In the genomic region with DNA sequence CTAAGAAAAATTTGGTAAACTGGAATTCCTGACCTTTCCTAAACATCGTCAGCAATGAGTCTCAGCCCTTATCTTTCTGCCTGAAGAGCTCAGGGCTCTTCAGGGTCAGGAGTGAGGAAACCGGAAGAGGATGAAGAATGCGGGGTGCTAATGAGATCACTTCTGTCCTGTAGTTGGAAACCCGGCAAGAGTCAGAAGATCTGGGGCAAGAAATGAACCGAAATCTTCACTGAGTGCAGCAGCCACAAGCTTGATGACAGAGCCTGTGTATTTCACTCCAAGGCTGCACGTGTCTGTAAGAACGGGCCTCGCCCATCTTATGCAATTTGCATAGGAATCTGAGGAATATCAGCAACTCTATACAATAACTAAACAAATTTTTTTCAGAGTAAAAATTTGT, we compare ENCODE assay signal across 11 cellular contexts.
DNase-seq lines count a peak whose midpoint lies in the region; ATAC-seq and TF ChIP-seq lines count a peak whose summit lies in the region.
"Had no signal": no experiment of that assay in that cellular context is flagged by ENCODE, and none has a peak within 500 bp of the region (broad histone marks: within the 10 kb centered on the region; RNA-seq: fewer than 3 reads in every experiment).

No MANE protein-coding gene starts in this region.

- H3K4me3 Mint-ChIP-seq in dendritic cell treated with granulocyte-macrophage colony-stimulating factor and Interleukin-4, amounts not matched to agents 40 ng/mL and 50 ng/mL, for 4 days, result peak overlapping the region; percentile 21
- no peak overlapping the region for H3K4me3 Mint-ChIP-seq in activated CD8-positive, alpha-beta T cell treated with anti-CD3 and anti-CD28 coated beads, Interleukin-2, amount 10 ng/mL, durations not matched to agents 7 days and 5 days
- H3K4me3 Mint-ChIP-seq in naive thymus-derived CD8-positive, alpha-beta T cell, result no peak overlapping the region
- H3K4me3 Mint-ChIP-seq: activated T-cell treated with anti-CD3 and anti-CD28 coated beads, Interleukin-2, amount 50 U/mL, for 24 hours had no signal

- H3K9me3 ChIP-seq in lower lobe of right lung (no peaks in the 10 kb centered on the region), testis (no peaks in the 10 kb centered on the region)

- no peak for TF ChIP-seq POLR2A in testis (IDR thresholded peaks at IDR 0.05)

- CTCF ChIA-PET in activated CD8-positive, alpha-beta T cell treated with anti-CD3 and anti-CD28 coated beads, Interleukin-2, amount 10 ng/mL, durations not matched to agents 7 days and 5 days (lab: Charles Lee), result interaction anchor here (1.1 kb wide), 1 partner anchor 58 kb away, joined by 3 read pairs; no protein-coding TSS in a partner anchor

- H3K27ac Mint-ChIP-seq in dendritic cell treated with granulocyte-macrophage colony-stimulating factor and Interleukin-4, amounts not matched to agents 40 ng/mL and 50 ng/mL, for 4 days, result no peak overlapping the region
- no peak overlapping the region for H3K27ac Mint-ChIP-seq in activated CD8-positive, alpha-beta T cell treated with anti-CD3 and anti-CD28 coated beads, Interleukin-2, amount 10 ng/mL, durations not matched to agents 7 days and 5 days
- no peak overlapping the region for H3K27ac Mint-ChIP-seq in naive thymus-derived CD8-positive, alpha-beta T cell
- H3K27ac Mint-ChIP-seq: activated T-cell treated with anti-CD3 and anti-CD28 coated beads, Interleukin-2, amount 50 U/mL, for 24 hours had no signal

- H3K4me1 ChIP-seq in lower lobe of right lung, result peaks cover 20% of the 10 kb centered on the region
- peaks cover 56% of the 10 kb centered on the region for H3K4me1 ChIP-seq in testis

- peak overlapping the region; percentile 85 for H3K27ac ChIP-seq in lower lobe of right lung
- H3K27ac ChIP-seq in testis, result peak overlapping the region; percentile 39 to 66
- H3K27ac ChIP-seq: cardiac muscle cell had no signal

- intact Hi-C loops in dendritic cell treated with granulocyte-macrophage colony-stimulating factor and Interleukin-4, amounts not matched to agents 40 ng/mL and 50 ng/mL, for 4 days (cut with micrococcal nuclease), result loop anchor here (2.0 kb wide), 1 partner anchor 59 kb away; no protein-coding TSS in a partner anchor
- intact Hi-C loops in lower lobe of right lung (cut with DNase I) (no loop called here), testis (cut with DNase I; ENCODE audit: low total_unique reads) (no loop called here)

- no peaks in the 10 kb centered on the region for H3K27me3 Mint-ChIP-seq in dendritic cell treated with granulocyte-macrophage colony-stimulating factor and Interleukin-4, amounts not matched to agents 40 ng/mL and 50 ng/mL, for 4 days
- H3K27me3 Mint-ChIP-seq in activated CD8-positive, alpha-beta T cell treated with anti-CD3 and anti-CD28 coated beads, Interleukin-2, amount 10 ng/mL, durations not matched to agents 7 days and 5 days (ENCODE audit: low read depth), result no peaks in the 10 kb centered on the region
- H3K27me3 Mint-ChIP-seq in naive thymus-derived CD8-positive, alpha-beta T cell, result peaks cover 0 to 8% (median 6%) of the 10 kb centered on the region in 5 donors

- H3K27me3 ChIP-seq in lower lobe of right lung (ENCODE audit: low read depth) (no peaks in the 10 kb centered on the region), testis (no peaks in the 10 kb centered on the region)
- H3K27me3 ChIP-seq: cardiac muscle cell had no signal

- peak; percentile 37 for DNase-seq in NOMO-1 treated with DMSO at 0.1 percent for 48 hours (lab: John Stamatoyannopoulos, UW; ENCODE audit: unreplicated experiment)
- no peak for DNase-seq in lower lobe of right lung
- DNase-seq in testis, result peak; percentile 50
- no peak for DNase-seq in activated CD8-positive, alpha-beta T cell treated with anti-CD3 and anti-CD28 coated beads, Interleukin-2, amount 10 ng/mL, durations not matched to agents 7 days and 5 days
- no peak for DNase-seq in naive thymus-derived CD8-positive, alpha-beta T cell
- DNase-seq: activated T-cell treated with anti-CD3 and anti-CD28 coated beads, Interleukin-2, amount 50 U/mL, for 24 hours; NCI-H2171 treated with DMSO at 0.1 percent for 48 hours; small intestine had no signal

- no peaks in the 10 kb centered on the region for H3K9me3 Mint-ChIP-seq in dendritic cell treated with granulocyte-macrophage colony-stimulating factor and Interleukin-4, amounts not matched to agents 40 ng/mL and 50 ng/mL, for 4 days
- no peaks in the 10 kb centered on the region for H3K9me3 Mint-ChIP-seq in activated CD8-positive, alpha-beta T cell treated with anti-CD3 and anti-CD28 coated beads, Interleukin-2, amount 10 ng/mL, durations not matched to agents 7 days and 5 days (ENCODE audit: insufficient read depth)
- H3K9me3 Mint-ChIP-seq in naive thymus-derived CD8-positive, alpha-beta T cell, result no peaks in the 10 kb centered on the region
- H3K9me3 Mint-ChIP-seq: activated T-cell treated with anti-CD3 and anti-CD28 coated beads, Interleukin-2, amount 50 U/mL, for 24 hours had no signal

- H3K4me3 ChIP-seq in lower lobe of right lung, result no peak overlapping the region
- H3K4me3 ChIP-seq in testis, result no peak overlapping the region
- H3K4me3 ChIP-seq: cardiac muscle cell had no signal

- no peaks in the 10 kb centered on the region for H3K36me3 ChIP-seq in lower lobe of right lung
- H3K36me3 ChIP-seq in testis (ENCODE audit: low read depth, missing control alignments), result no peaks in the 10 kb centered on the region
- H3K36me3 ChIP-seq: cardiac muscle cell had no signal

- POLR2A ChIA-PET in activated CD8-positive, alpha-beta T cell treated with anti-CD3 and anti-CD28 coated beads, Interleukin-2, amount 10 ng/mL, durations not matched to agents 7 days and 5 days (lab: Charles Lee), result interaction anchor here (0.7 kb wide), 1 partner anchor 52 kb away, joined by 3 read pairs; no protein-coding TSS in a partner anchor
- POLR2A ChIA-PET in naive thymus-derived CD8-positive, alpha-beta T cell (lab: Charles Lee), result no interaction called here

- WGBS in testis, 2 donors, result 44 to 77% methylated on average over 8 of the region's 8 CpGs

- peaks cover 23% of the 10 kb centered on the region for H3K4me1 Mint-ChIP-seq in dendritic cell treated with granulocyte-macrophage colony-stimulating factor and Interleukin-4, amounts not matched to agents 40 ng/mL and 50 ng/mL, for 4 days (ENCODE audit: low read depth)
- H3K4me1 Mint-ChIP-seq in activated CD8-positive, alpha-beta T cell treated with anti-CD3 and anti-CD28 coated beads, Interleukin-2, amount 10 ng/mL, durations not matched to agents 7 days and 5 days (ENCODE audit: low read depth), result no peaks in the 10 kb centered on the region
- peaks cover 0 to 9% (median 2%) of the 10 kb centered on the region in 4 donors for H3K4me1 Mint-ChIP-seq in naive thymus-derived CD8-positive, alpha-beta T cell

- TF ChIP-seq CTCF in lower lobe of right lung (IDR thresholded peaks at IDR 0.05), result no peak
- no peak for TF ChIP-seq CTCF in testis (IDR thresholded peaks at IDR 0.05)

- H3K36me3 Mint-ChIP-seq in dendritic cell treated with granulocyte-macrophage colony-stimulating factor and Interleukin-4, amounts not matched to agents 40 ng/mL and 50 ng/mL, for 4 days (ENCODE audit: low read depth), result no peaks in the 10 kb centered on the region
- H3K36me3 Mint-ChIP-seq in activated CD8-positive, alpha-beta T cell treated with anti-CD3 and anti-CD28 coated beads, Interleukin-2, amount 10 ng/mL, durations not matched to agents 7 days and 5 days (ENCODE audit: low read depth), result no peaks in the 10 kb centered on the region
- H3K36me3 Mint-ChIP-seq in naive thymus-derived CD8-positive, alpha-beta T cell, result no peaks in the 10 kb centered on the region

- ATAC-seq in lower lobe of right lung (peak; percentile 76 to 79), HG02642 (IDR thresholded peaks at IDR 0.05; ENCODE audit: poor library complexity, unreplicated experiment) (no peak)
- ATAC-seq in activated CD8-positive, alpha-beta T cell treated with anti-CD3 and anti-CD28 coated beads, Interleukin-2, amount 10 ng/mL, durations not matched to agents 7 days and 5 days, result no peak
- ATAC-seq in naive thymus-derived CD8-positive, alpha-beta T cell, result no peak

Comparison
In these comparisons a context has a peak if more than half of its experiments do, and no peak if none do; other contexts are left out.
1. DNase-seq: peak in NOMO-1 treated with DMSO at 0.1 percent for 48 hours (single experiment) and testis (single experiment); none in lower lobe of right lung (single experiment), activated CD8-positive, alpha-beta T cell treated with anti-CD3 and anti-CD28 coated beads, Interleukin-2, amount 10 ng/mL, durations not matched to agents 7 days and 5 days (single experiment) and naive thymus-derived CD8-positive, alpha-beta T cell (0 of 10).
2. ATAC-seq: peak in lower lobe of right lung (2 of 2); none in activated CD8-positive, alpha-beta T cell treated with anti-CD3 and anti-CD28 coated beads, Interleukin-2, amount 10 ng/mL, durations not matched to agents 7 days and 5 days (single experiment), HG02642 (single experiment) and naive thymus-derived CD8-positive, alpha-beta T cell (0 of 2).